In the genomic region with DNA sequence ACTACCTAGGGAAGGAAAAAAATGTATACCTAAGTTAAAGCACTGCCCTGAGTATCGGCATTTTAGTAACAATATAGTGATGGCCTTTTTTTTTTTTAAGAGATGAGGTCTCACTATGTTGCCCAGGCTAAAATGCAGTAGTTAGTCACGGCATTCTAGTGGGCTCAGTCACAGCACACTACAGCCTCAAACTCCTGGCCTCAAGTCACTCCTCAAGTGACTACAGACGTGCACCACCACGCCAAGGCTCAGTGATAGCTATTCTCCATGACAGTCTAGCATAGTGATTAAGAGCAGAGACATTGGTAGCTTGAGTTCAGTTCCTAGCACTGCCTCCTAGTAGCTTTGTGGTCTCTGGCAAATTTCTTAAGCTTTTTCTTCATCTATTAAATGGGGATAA, we compare ENCODE assay signal across 1 cellular context.
TF ChIP-seq lines count a peak whose summit lies in the region.

No MANE protein-coding gene starts in this region.

TF ChIP-seq in IMR-90, 13 proteins besides CTCF, POLR2A, EP300 and RAD21:
- no peak for TF ChIP-seq FOS (IDR thresholded peaks at IDR 0.05; ENCODE audit: low read depth, low read length)
- TF ChIP-seq NFE2L2 (IDR thresholded peaks at IDR 0.05; ENCODE audit: low read depth, low read length), result no peak
- no peak for TF ChIP-seq MXI1 (IDR thresholded peaks at IDR 0.05; ENCODE audit: borderline replicate concordance, low read depth, low read length)
- no peak for TF ChIP-seq MAFK (IDR thresholded peaks at IDR 0.05; ENCODE audit: low read depth, low read length)
- TF ChIP-seq RCOR1 (IDR thresholded peaks at IDR 0.05; ENCODE audit: insufficient replicate concordance, low read length), result no peak
- TF ChIP-seq, protein P1, sequence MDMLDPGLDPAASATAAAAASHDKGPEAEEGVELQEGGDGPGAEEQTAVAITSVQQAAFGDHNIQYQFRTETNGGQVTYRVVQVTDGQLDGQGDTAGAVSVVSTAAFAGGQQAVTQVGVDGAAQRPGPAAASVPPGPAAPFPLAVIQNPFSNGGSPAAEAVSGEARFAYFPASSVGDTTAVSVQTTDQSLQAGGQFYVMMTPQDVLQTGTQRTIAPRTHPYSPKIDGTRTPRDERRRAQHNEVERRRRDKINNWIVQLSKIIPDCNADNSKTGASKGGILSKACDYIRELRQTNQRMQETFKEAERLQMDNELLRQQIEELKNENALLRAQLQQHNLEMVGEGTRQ (IDR thresholded peaks at IDR 0.05; ENCODE audit: low read depth, low read length), result no peak
TF ChIP-seq in IMR-90: peak in this region for 0.
